ENCODE assay signal across 8 cellular contexts in the genomic region with DNA sequence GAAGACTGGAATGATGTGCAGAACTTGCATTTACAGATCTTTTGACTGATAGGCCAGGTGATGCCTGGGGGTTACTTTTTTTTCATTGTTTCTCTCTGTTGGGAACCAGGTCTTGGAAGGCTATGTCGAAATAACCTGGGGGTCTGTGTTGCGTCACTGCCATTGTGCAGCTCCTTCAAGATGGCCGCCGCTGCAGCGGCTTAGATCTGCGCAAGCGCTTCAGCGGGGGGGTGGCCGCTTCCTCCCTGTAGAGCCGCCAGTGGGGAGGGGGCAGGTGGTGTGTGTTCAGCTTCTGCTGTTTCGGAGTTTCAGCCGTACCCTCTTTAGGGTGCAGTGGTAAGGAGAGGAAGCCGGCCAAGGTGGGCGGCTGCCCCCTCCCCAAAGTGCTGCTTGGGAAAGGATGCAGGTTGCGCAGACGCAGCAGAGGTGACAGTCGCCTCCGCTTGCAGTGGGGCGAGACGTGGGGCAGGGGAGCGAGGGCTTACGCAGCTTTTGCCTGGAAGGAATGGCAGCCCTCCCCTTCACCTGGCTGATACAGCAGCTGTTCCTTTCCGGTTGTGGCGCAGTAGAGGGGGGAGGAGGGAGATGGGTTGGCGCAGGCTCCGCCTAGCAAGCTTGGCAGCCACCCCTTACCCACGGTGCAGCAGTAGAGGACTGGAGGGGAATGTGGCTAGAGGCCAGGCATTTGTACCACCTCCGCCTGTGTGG. TPM values are rescaled to one million over a fixed set of nuclear protein-coding genes. Genes with fewer than 3 reads are reported as not detected.
DNase-seq lines count a peak whose midpoint lies in the region; ATAC-seq and TF ChIP-seq lines count a peak whose summit lies in the region.

No MANE protein-coding gene starts in this region.

- H3K4me1 ChIP-seq in mucosa of rectum (ENCODE audit: control insufficient read depth in 2 of 2, insufficient read depth in 2 of 2, low read length in 2 of 2): peaks cover 0 to 2% of the 10 kb centered on the region in 2 donors

- peak overlapping the region; percentile 81 for H3K27ac ChIP-seq in AG04450 (ENCODE audit: low read depth, low read length)
- H3K27ac ChIP-seq in epithelial cell of prostate: peak overlapping the region; percentile 71
- H3K27ac ChIP-seq in mucosa of rectum (ENCODE audit: low read depth in 2 of 2, low read length in 2 of 2): peak overlapping the region; percentile 78 to 86

- POLR2A ChIA-PET in AG04450 (lab: Yijun Ruan, JAX): interaction anchor here (0.9 kb wide), 1 partner anchor 100 kb away, joined by 7 read pairs; no protein-coding TSS in a partner anchor

- H3K9me3 ChIP-seq in AG04450 (ENCODE audit: control insufficient read depth, insufficient read depth, low read length) (peaks cover 21% of the 10 kb centered on the region), mucosa of rectum (ENCODE audit: control insufficient read depth in 2 of 2, low read length in 2 of 2) (no peaks in the 10 kb centered on the region)

- H3K27me3 ChIP-seq in AG04450 (ENCODE audit: control insufficient read depth, insufficient read depth, low read length) (no peaks in the 10 kb centered on the region), mucosa of rectum (ENCODE audit: control insufficient read depth in 2 of 2, insufficient read depth in 2 of 2, low read length in 2 of 2) (no peaks in the 10 kb centered on the region)

- CTCF ChIA-PET in AG04450 (lab: Charles Lee): interaction anchor here (0.7 to 1.1 kb wide), 2 partner anchors 98 to 193 kb away, joined by 3 to 9 read pairs; no protein-coding TSS in a partner anchor

- peak; percentile 27 for DNase-seq in AG04450 (ENCODE audit: low read depth, low spot score)
- DNase-seq in NCI-H774 (lab: John Stamatoyannopoulos, UW): peak; percentile 79
- DNase-seq in activated T-cell treated with anti-CD3 and anti-CD28 coated beads for 4 hours: peak; percentile 58
- DNase-seq in epithelial cell of prostate (ENCODE audit: low read depth, low spot score): no peak
- DNase-seq in stimulated activated CD8-positive, alpha-beta memory T cell treated with anti-CD3 and anti-CD28 coated beads, Interleukin-4, amount 100 ng/mL, for 24 hours (ENCODE audit: low read depth): peak; percentile 19

- peak; percentile 61 for ATAC-seq in GM18873 (IDR thresholded peaks at IDR 0.05; ENCODE audit: low FRiP score, unreplicated experiment)
- ATAC-seq in HG03196 (IDR thresholded peaks at IDR 0.05; ENCODE audit: unreplicated experiment): peak; percentile 80

- H3K4me3 ChIP-seq in AG04450 (ENCODE audit: low read depth, low read length) (peak overlapping the region; percentile 94), mucosa of rectum (ENCODE audit: low read length in 2 of 2) (peak overlapping the region; percentile 88 to 90)

- H3K9ac ChIP-seq in mucosa of rectum (ENCODE audit: low read depth in 1 of 2, low read length in 2 of 2): peak overlapping the region; percentile 73 to 84

- no peak for TF ChIP-seq CTCF in AG04450 (IDR thresholded peaks at IDR 0.05; ENCODE audit: low read depth, low read length)

- H3K36me3 ChIP-seq in mucosa of rectum (ENCODE audit: control insufficient read depth in 2 of 2, insufficient read depth in 2 of 2, low read length in 2 of 2): no peaks in the 10 kb centered on the region

RNA-seq across cellular contexts. Expression of a gene that starts 1.5 kb away (rescaled TPM):
- 254 and 282 TPM in 2 replicates for polyA plus RNA-seq in AG04450 (2011; rRNA removed)
- polyA minus RNA-seq in AG04450 (2011; rRNA and poly(A)+ RNA removed): 137 and 152 TPM in 2 replicates

RNA-seq across cellular contexts. Expression of a gene that starts 1.5 kb away (rescaled TPM):
- 12.0 and 14.3 TPM in 2 replicates for polyA plus RNA-seq in AG04450 (2011; rRNA removed)
- 97.3 and 158 TPM in 2 replicates for polyA minus RNA-seq in AG04450 (2011; rRNA and poly(A)+ RNA removed)
